Comparison of ENCODE assay signal across 13 cellular contexts in the genomic region with DNA sequence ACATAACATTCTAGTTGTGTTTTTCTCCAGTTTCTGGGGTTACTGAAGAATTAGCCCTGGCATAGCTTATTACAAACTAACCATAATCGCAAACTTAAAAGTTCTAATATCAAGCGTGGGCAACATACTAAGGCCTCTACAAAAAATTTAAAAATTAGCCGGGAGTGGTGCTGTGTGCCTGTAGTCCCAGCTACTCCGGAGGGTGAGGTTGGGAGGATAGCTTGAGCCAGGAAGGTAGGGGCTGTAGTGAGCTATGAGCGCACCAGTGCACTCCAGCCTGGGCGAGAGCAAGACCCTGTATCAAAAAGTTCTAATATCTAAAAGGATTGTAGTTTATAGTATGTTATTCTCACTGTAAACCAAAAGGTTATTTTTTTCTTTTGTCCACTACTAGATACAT. TPM values are rescaled to one million over a fixed set of nuclear protein-coding genes. Genes with fewer than 3 reads are reported as not detected.
DNase-seq lines count a peak whose midpoint lies in the region; ATAC-seq and TF ChIP-seq lines count a peak whose summit lies in the region.
"Had no signal": no experiment of that assay in that cellular context is flagged by ENCODE, and none has a peak within 500 bp of the region (broad histone marks: within the 10 kb centered on the region; RNA-seq: fewer than 3 reads in every experiment).

No MANE protein-coding gene starts in this region.

- H3F3A ChIP-seq in PC-3 (ENCODE audit: low read length, unreplicated experiment), result no peaks in the 10 kb centered on the region

- H3K4me1 ChIP-seq in PC-3 (ENCODE audit: insufficient read depth, low read length) (peaks cover 11% of the 10 kb centered on the region; the same call in 1 of the 2 replicates), fibroblast of lung (ENCODE audit: control insufficient read depth, extremely low read depth, insufficient read depth, low read length) (no peaks in the 10 kb centered on the region), skeletal muscle tissue (ENCODE audit: control insufficient read depth in 3 of 3, insufficient read depth in 3 of 3, low read length in 3 of 3) (peaks cover 14 to 18% (median 16%) of the 10 kb centered on the region in 3 donors), gastroesophageal sphincter (peaks cover 0 to 16% (median 12%) of the 10 kb centered on the region in 3 donors)
- H3K4me1 ChIP-seq: testis had no signal

- 59 to 70% methylated on average over 6 of the region's 6 CpGs for WGBS in gastroesophageal sphincter (ENCODE audit: low coverage in 1 of 2), 2 donors

- H3K4me3 ChIP-seq in PC-3 (ENCODE audit: low read length) (peak overlapping the region; percentile 87), fibroblast of lung (replicated peaks in 1 of 4; ENCODE audit: control extremely low read depth in 1 of 4, insufficient read depth in 1 of 4, low read depth in 3 of 4, low read length in 4 of 4) (peak overlapping the region in 3 of 4 experiments; percentile 79 to 99 (median 91)), skeletal muscle tissue (ENCODE audit: low read length in 3 of 3) (peak overlapping the region in 2 of 3 donors; percentile 89 to 100), gastroesophageal sphincter (no peak overlapping the region)

- peak overlapping the region; percentile 95 for H3K4me3 Mint-ChIP-seq in activated CD4-positive, alpha-beta T cell treated with anti-CD3 and anti-CD28 coated beads, Interleukin-2, amount 10 ng/mL, durations not matched to agents 24 days and 14 days

- H3K36me3 Mint-ChIP-seq in activated CD4-positive, alpha-beta T cell treated with anti-CD3 and anti-CD28 coated beads, Interleukin-2, amount 10 ng/mL, durations not matched to agents 24 days and 14 days (ENCODE audit: low read depth), result peaks cover 28% of the 10 kb centered on the region

- no peaks in the 10 kb centered on the region for H3K27me3 Mint-ChIP-seq in activated CD4-positive, alpha-beta T cell treated with anti-CD3 and anti-CD28 coated beads, Interleukin-2, amount 10 ng/mL, durations not matched to agents 24 days and 14 days
- H3K27me3 Mint-ChIP-seq: dendritic cell treated with granulocyte-macrophage colony-stimulating factor and Interleukin-4, amounts not matched to agents 40 ng/mL and 50 ng/mL, for 4 days had no signal

- H3K27ac Mint-ChIP-seq in activated CD4-positive, alpha-beta T cell treated with anti-CD3 and anti-CD28 coated beads, Interleukin-2, amount 10 ng/mL, durations not matched to agents 24 days and 14 days, result peak overlapping the region; percentile 98

- H3K9me3 Mint-ChIP-seq in activated CD4-positive, alpha-beta T cell treated with anti-CD3 and anti-CD28 coated beads, Interleukin-2, amount 10 ng/mL, durations not matched to agents 24 days and 14 days, result no peaks in the 10 kb centered on the region
- H3K9me3 Mint-ChIP-seq: dendritic cell treated with granulocyte-macrophage colony-stimulating factor and Interleukin-4, amounts not matched to agents 40 ng/mL and 50 ng/mL, for 4 days had no signal

- peak; percentile 10; the same call in 1 of the 2 replicates for ATAC-seq in PC-3
- no peak for ATAC-seq in gastroesophageal sphincter
- no peak for ATAC-seq in GM18909 (IDR thresholded peaks at IDR 0.05; ENCODE audit: poor library complexity, unreplicated experiment)

- H3K4me2 ChIP-seq in PC-3 (ENCODE audit: low read length) (peak overlapping the region; percentile 93), fibroblast of lung (ENCODE audit: extremely low read depth, insufficient read depth, low read length) (peak overlapping the region; percentile 84)

- H2AFZ ChIP-seq in PC-3 (ENCODE audit: low read length) (peak overlapping the region; percentile 97), fibroblast of lung (ENCODE audit: low read length) (no peak overlapping the region)

- intact Hi-C loops in activated CD4-positive, alpha-beta T cell treated with anti-CD3 and anti-CD28 coated beads, Interleukin-2, amount 10 ng/mL, durations not matched to agents 24 days and 14 days (cut with micrococcal nuclease), result no loop called here
- intact Hi-C loops in PC-3 (cut with micrococcal nuclease), result no loop called here

- H3K79me2 ChIP-seq in PC-3 (ENCODE audit: low read length) (peaks cover 44% of the 10 kb centered on the region), fibroblast of lung (ENCODE audit: control insufficient read depth, insufficient read depth, low read length) (peaks cover 24% of the 10 kb centered on the region)

- TF ChIP-seq POLR2A in gastroesophageal sphincter (IDR thresholded peaks at IDR 0.05), result no peak

- H3K27me3 ChIP-seq in PC-3 (ENCODE audit: low read length) (no peaks in the 10 kb centered on the region), fibroblast of lung (ENCODE audit: control insufficient read depth, insufficient read depth, low read length) (no peaks in the 10 kb centered on the region), skeletal muscle tissue (ENCODE audit: control insufficient read depth in 3 of 3, insufficient read depth in 3 of 3, low read length in 3 of 3) (no peaks in the 10 kb centered on the region), gastroesophageal sphincter (no peaks in the 10 kb centered on the region)
- H3K27me3 ChIP-seq: ovary, testis had no signal

- H3K9ac ChIP-seq in PC-3 (ENCODE audit: low read length) (peak overlapping the region; percentile 92), fibroblast of lung (ENCODE audit: insufficient read depth, low read length) (no peak overlapping the region), skeletal muscle tissue (ENCODE audit: low read depth in 1 of 3, low read length in 3 of 3) (peak overlapping the region in 1 of 3 donors; percentile 86)

- peaks cover 26% of the 10 kb centered on the region for H3K4me1 Mint-ChIP-seq in activated CD4-positive, alpha-beta T cell treated with anti-CD3 and anti-CD28 coated beads, Interleukin-2, amount 10 ng/mL, durations not matched to agents 24 days and 14 days

- H3K9me3 ChIP-seq in PC-3 (ENCODE audit: low read length) (no peaks in the 10 kb centered on the region), fibroblast of lung (ENCODE audit: control insufficient read depth, insufficient read depth, low read depth, low read length) (no peaks in the 10 kb centered on the region), skeletal muscle tissue (ENCODE audit: control insufficient read depth in 3 of 3, low read length in 3 of 3) (no peaks in the 10 kb centered on the region), gastroesophageal sphincter (no peaks in the 10 kb centered on the region)
- H3K9me3 ChIP-seq: ovary, testis had no signal

- H3K36me3 ChIP-seq in PC-3 (ENCODE audit: low read depth, low read length) (no peaks in the 10 kb centered on the region; the same call in 1 of the 2 replicates), fibroblast of lung (ENCODE audit: control insufficient read depth, insufficient read depth, low read length) (no peaks in the 10 kb centered on the region), skeletal muscle tissue (ENCODE audit: control insufficient read depth in 3 of 3, insufficient read depth in 3 of 3, low read length in 3 of 3) (peaks cover 0 to 5% (median 4%) of the 10 kb centered on the region in 3 donors), gastroesophageal sphincter (no peaks in the 10 kb centered on the region)
- H3K36me3 ChIP-seq: ovary had no signal

- no peak for TF ChIP-seq CTCF in PC-3 (conservative IDR thresholded peaks at IDR 0.05; ENCODE audit: low read depth, low read length)
- no peak for TF ChIP-seq CTCF in fibroblast of lung (conservative IDR thresholded peaks at IDR 0.05 in 1 of 2, IDR thresholded peaks at IDR 0.05 in 1 of 2; ENCODE audit: low read depth in 1 of 2, low read length in 2 of 2)
- TF ChIP-seq CTCF in gastroesophageal sphincter (IDR thresholded peaks at IDR 0.05), result no peak

- H3K9me2 ChIP-seq in PC-3 (replicated peaks; ENCODE audit: low read length), result no peaks in the 10 kb centered on the region

- POLR2A ChIA-PET in PC-3 (lab: Charles Lee; ENCODE audit: unreplicated experiment), result no interaction called here

- H4K20me1 ChIP-seq in PC-3 (ENCODE audit: low read length) (no peaks in the 10 kb centered on the region), fibroblast of lung (ENCODE audit: control insufficient read depth, extremely low read depth, insufficient read depth, low read length) (no peaks in the 10 kb centered on the region)

- CTCF ChIA-PET in PC-3 (lab: Charles Lee), result interaction anchor here (0.7 kb wide), 1 partner anchor 100 kb away, joined by 4 read pairs; a partner anchor contains a TSS

- TF ChIP-seq EP300 in gastroesophageal sphincter (IDR thresholded peaks at IDR 0.05), result no peak

- DNase-seq in activated CD4-positive, alpha-beta T cell treated with anti-CD3 and anti-CD28 coated beads, Interleukin-2, amount 10 ng/mL, durations not matched to agents 24 days and 14 days, result no peak
- no peak for DNase-seq in activated CD4-positive, alpha-beta T cell treated with anti-CD3 and anti-CD28 coated beads, Interleukin-2, amount 50 U/mL, for 48 hours
- peak; percentile 13 for DNase-seq in PC-3
- DNase-seq in fibroblast of lung (ENCODE audit: low read depth in 2 of 2), result no peak
- no peak for DNase-seq in DMS153 treated with DMSO at 0.1 percent for 48 hours (lab: John Stamatoyannopoulos, UW; ENCODE audit: unreplicated experiment)
- DNase-seq: KBM-7, T1000 had no signal

- H3K27ac ChIP-seq in PC-3 (ENCODE audit: low read length) (no peak overlapping the region), fibroblast of lung (ENCODE audit: insufficient read depth, low read length) (no peak overlapping the region), skeletal muscle tissue (ENCODE audit: low read depth, low read length) (peak overlapping the region; percentile 69), gastroesophageal sphincter (no peak overlapping the region)

- TSS peak; percentile 64 for BruUV-seq in PC-3 (replicated peaks; lab: Mats Ljungman, UMichigan)

RNA-seq across cellular contexts. Expression of a gene that starts 1.1 kb away (rescaled TPM):
- total RNA-seq in activated CD4-positive, alpha-beta T cell treated with anti-CD3 and anti-CD28 coated beads, Interleukin-2, amount 10 ng/mL, durations not matched to agents 24 days and 14 days, result 15.8 and 21.0 TPM in 2 replicates
- total RNA-seq in PC-3 (2014; rRNA removed) (26.6 and 40.3 TPM in 2 replicates), fibroblast of lung (0.26 and 2.0 TPM in 2 replicates), skeletal muscle tissue (3.7 TPM), gastroesophageal sphincter (under 1 TPM in 2 of 4 donors, not detected in 2; 0.40 to 0.49 TPM)
- polyA plus RNA-seq in fibroblast of lung, result 2.4 and 8.3 TPM in 2 replicates
- polyA plus RNA-seq in fibroblast of lung (2012), result 1.8 and 6.7 TPM in 2 replicates
- 1.8 TPM in 1 of 2 replicates, not detected in the other for polyA minus RNA-seq in fibroblast of lung (ENCODE audit: low replicate concordance)

RNA-seq across cellular contexts. Expression of a gene that starts 1.4 kb away (rescaled TPM):
- total RNA-seq in activated CD4-positive, alpha-beta T cell treated with anti-CD3 and anti-CD28 coated beads, Interleukin-2, amount 10 ng/mL, durations not matched to agents 24 days and 14 days, result 115 and 116 TPM in 2 replicates
- total RNA-seq in PC-3 (2014; rRNA removed) (96.2 and 178 TPM in 2 replicates), fibroblast of lung (15.9 and 27.6 TPM in 2 replicates), skeletal muscle tissue (25.1 TPM), gastroesophageal sphincter (1 to 10 TPM in 3 of 4 donors, under 1 TPM in 1; 0.47 to 4.6 (median 3.4) TPM)
- 25.7 and 88.9 TPM in 2 replicates for polyA plus RNA-seq in fibroblast of lung
- 17.7 and 60.0 TPM in 2 replicates for polyA plus RNA-seq in fibroblast of lung (2012)
- 16.6 and 63.9 TPM in 2 replicates for polyA minus RNA-seq in fibroblast of lung (ENCODE audit: low replicate concordance)

Comparison
In these comparisons a context has a peak if more than half of its experiments do, and no peak if none do; other contexts are left out.
1. H3K4me3 ChIP-seq: peak in PC-3 (single experiment), fibroblast of lung (3 of 4) and skeletal muscle tissue (2 of 3); none in gastroesophageal sphincter (0 of 2).